Comparison of ENCODE assay signal across 12 cellular contexts in the genomic region with DNA sequence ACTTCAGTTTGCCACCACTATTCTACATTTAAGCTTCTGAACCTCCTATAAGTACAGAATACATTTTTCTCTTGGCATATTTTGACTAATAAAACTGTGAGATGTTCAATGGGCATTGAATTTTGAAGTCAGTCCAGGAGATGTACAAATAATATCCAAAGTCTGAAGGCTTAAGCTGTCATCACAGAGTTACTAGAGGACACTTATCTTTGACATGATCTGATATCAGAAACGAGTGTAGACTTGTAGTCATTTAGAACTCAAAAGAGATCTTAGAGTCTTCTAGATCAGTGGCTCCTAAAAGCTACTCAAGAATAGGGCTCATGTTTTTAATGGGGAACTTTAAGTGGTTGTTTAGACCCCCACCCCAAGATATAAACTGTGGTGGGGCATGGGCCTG.
DNase-seq lines count a peak whose midpoint lies in the region; ATAC-seq, FAIRE-seq and TF ChIP-seq lines count a peak whose summit lies in the region.
"Had no signal": no experiment of that assay in that cellular context is flagged by ENCODE, and none has a peak within 500 bp of the region (broad histone marks: within the 10 kb centered on the region; RNA-seq: fewer than 3 reads in every experiment).

No MANE protein-coding gene starts in this region.

- WGBS in psoas muscle, 3 donors: 27 to 56% (median 32%) methylated on average over 1 of the region's 1 CpG

- no peaks in the 10 kb centered on the region for H3K27me3 ChIP-seq in CD4-positive, alpha-beta T cell (ENCODE audit: control insufficient read depth, insufficient read depth, low read length)
- H3K27me3 ChIP-seq in ascending aorta (no peaks in the 10 kb centered on the region), psoas muscle (ENCODE audit: insufficient read depth in 3 of 3, low read length in 2 of 3) (no peaks in the 10 kb centered on the region)

- no peak overlapping the region for H3K27ac ChIP-seq in CD4-positive, alpha-beta T cell (ENCODE audit: low read depth, low read length)
- peak overlapping the region; percentile 27 to 60 for H3K27ac ChIP-seq in ascending aorta
- H3K27ac ChIP-seq in psoas muscle: peak overlapping the region; percentile 98

- TF ChIP-seq CTCF in CD4-positive, alpha-beta T cell (IDR thresholded peaks at IDR 0.05): no peak
- TF ChIP-seq CTCF in ascending aorta (IDR thresholded peaks at IDR 0.05) (no peak), psoas muscle (IDR thresholded peaks at IDR 0.05) (no peak)

- H3K9me3 ChIP-seq in CD4-positive, alpha-beta T cell (ENCODE audit: control insufficient read depth, low read length): no peaks in the 10 kb centered on the region
- H3K9me3 ChIP-seq in ascending aorta (no peaks in the 10 kb centered on the region), psoas muscle (no peaks in the 10 kb centered on the region)

- intact Hi-C loops in CD4-positive, alpha-beta T cell (cut with DNase I, micrococcal nuclease): no loop called here
- intact Hi-C loops in ascending aorta (cut with DNase I): no loop called here
- intact Hi-C loops in psoas muscle (cut with DNase I): loop anchor here in 1 of 2 donors (2.0 kb wide), 1 partner anchor 13 kb away; no protein-coding TSS in a partner anchor

- H3K4me3 Mint-ChIP-seq in CD4-positive, alpha-beta T cell: no peak overlapping the region
- H3K4me3 Mint-ChIP-seq: CD8-positive, alpha-beta T cell had no signal

- DNase-seq in CD4-positive, alpha-beta T cell: no peak
- no peak for DNase-seq in H54 (ENCODE audit: insufficient read length, low spot score)
- no peak for DNase-seq in ascending aorta (ENCODE audit: low spot score in 2 of 2)
- DNase-seq in psoas muscle: no peak
- no peak for DNase-seq in stimulated activated CD4-positive, alpha-beta T cell treated with anti-CD3 and anti-CD28 coated beads, Interleukin-15, amount 100 ng/mL, for 24 hours
- no peak for DNase-seq in nucleus accumbens (lab: John Stamatoyannopoulos, UW)
- no peak for DNase-seq in EL
- DNase-seq: CD8-positive, alpha-beta T cell; midbrain; MM.1S; NCI-H2107 had no signal

- FAIRE-seq in H54 (lab: Jason Lieb, UNC): peak; percentile 88
- FAIRE-seq: TTC549 had no signal

- POLR2A ChIA-PET in CD4-positive, alpha-beta T cell (lab: Charles Lee): interaction anchor here (0.9 kb wide), 1 partner anchor 121 kb away, joined by 3 read pairs; no protein-coding TSS in a partner anchor

- H3K4me1 Mint-ChIP-seq in CD4-positive, alpha-beta T cell (ENCODE audit: low read depth): peaks cover 79% of the 10 kb centered on the region

- CTCF ChIA-PET in CD4-positive, alpha-beta T cell (lab: Charles Lee): interaction anchor here (0.7 to 1.2 kb wide), 3 partner anchors 11 to 183 kb away, joined by 3 to 5 read pairs (median 4); no protein-coding TSS in a partner anchor

- ATAC-seq in CD4-positive, alpha-beta T cell (ENCODE audit: poor library complexity): no peak
- ATAC-seq in psoas muscle: no peak
- ATAC-seq: CD8-positive, alpha-beta T cell had no signal

- no peaks in the 10 kb centered on the region for H3K27me3 Mint-ChIP-seq in CD4-positive, alpha-beta T cell

- H3K4me3 ChIP-seq in ascending aorta (no peak overlapping the region), psoas muscle (no peak overlapping the region)

- TF ChIP-seq POLR2A in H54 (IDR thresholded peaks at IDR 0.05; ENCODE audit: low read depth, low read length): no peak

- peaks cover 99% of the 10 kb centered on the region for H3K36me3 Mint-ChIP-seq in CD4-positive, alpha-beta T cell (ENCODE audit: low read depth)

- no peaks in the 10 kb centered on the region for H3K9me3 Mint-ChIP-seq in CD4-positive, alpha-beta T cell
- H3K9me3 Mint-ChIP-seq: CD8-positive, alpha-beta T cell had no signal

- H3K36me3 ChIP-seq in ascending aorta (peaks cover 22 to 77% of the 10 kb centered on the region in 2 donors), psoas muscle (ENCODE audit: insufficient read depth in 1 of 2, low read depth in 1 of 2) (peaks cover 5 to 81% of the 10 kb centered on the region in 2 donors)

- peaks cover 11 to 58% of the 10 kb centered on the region in 2 donors for H3K4me1 ChIP-seq in ascending aorta
- peaks cover 71% of the 10 kb centered on the region for H3K4me1 ChIP-seq in psoas muscle

- H3K27ac Mint-ChIP-seq in CD4-positive, alpha-beta T cell: peak overlapping the region; percentile 15
- H3K27ac Mint-ChIP-seq: CD8-positive, alpha-beta T cell had no signal
